In the genomic region with DNA sequence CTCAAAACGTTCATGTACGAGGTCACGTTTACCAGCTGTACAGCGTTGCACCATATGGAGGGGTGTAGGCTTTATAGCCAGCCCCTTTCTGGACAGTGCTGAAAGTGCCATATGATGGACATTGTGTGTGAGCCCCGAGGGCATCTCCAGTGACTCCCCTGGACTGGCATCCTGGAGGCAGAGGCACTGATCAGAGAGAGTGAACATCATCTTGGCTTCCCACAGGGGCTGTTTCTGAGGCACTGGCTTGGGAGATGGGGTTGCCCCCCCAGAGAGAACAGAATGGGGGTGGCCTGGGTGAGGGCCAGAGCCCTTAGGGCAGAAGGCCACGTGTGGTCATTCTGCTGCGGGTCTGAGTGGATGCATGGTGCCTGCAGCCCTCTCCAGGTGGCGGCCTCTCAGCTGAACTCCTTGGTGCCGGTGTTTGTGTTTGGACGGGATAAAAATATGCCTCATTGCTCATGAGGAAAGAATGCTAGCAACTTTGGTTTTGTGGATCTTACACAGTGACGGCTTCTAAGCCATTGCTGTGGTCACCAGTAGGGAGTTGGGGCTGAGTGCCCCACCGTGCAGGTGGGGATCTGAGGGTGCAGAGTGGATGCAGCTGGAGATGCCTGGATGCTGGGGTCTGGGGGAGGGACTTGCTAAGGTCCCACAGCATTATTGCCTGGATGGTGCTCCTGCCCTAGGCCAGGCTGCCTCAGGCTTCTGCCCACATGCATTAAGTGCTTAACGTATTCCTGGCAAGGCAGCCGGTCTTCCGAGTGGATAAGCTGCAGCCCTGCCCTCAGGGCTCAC, we compare ENCODE assay signal across 10 cellular contexts. TPM values are rescaled to one million over a fixed set of nuclear protein-coding genes. Genes with fewer than 3 reads are reported as not detected.
DNase-seq lines count a peak whose midpoint lies in the region; ATAC-seq and TF ChIP-seq lines count a peak whose summit lies in the region.
"Had no signal": no experiment of that assay in that cellular context is flagged by ENCODE, and none has a peak within 500 bp of the region (broad histone marks: within the 10 kb centered on the region; RNA-seq: fewer than 3 reads in every experiment).

No MANE protein-coding gene starts in this region.

- H3K9me3 ChIP-seq in SJSA1 (replicated peaks), result no peaks in the 10 kb centered on the region

- H3K27me3 ChIP-seq in SJSA1 (replicated peaks), result no peaks in the 10 kb centered on the region; the same call in 1 of the 2 replicates

- H3K4me1 ChIP-seq in SJSA1 (replicated peaks), result peaks cover 50% of the 10 kb centered on the region

- peak overlapping the region; percentile 43 for H3K27ac ChIP-seq in SJSA1

- ATAC-seq in HG02840 (IDR thresholded peaks at IDR 0.05; ENCODE audit: low FRiP score, unreplicated experiment), result no peak
- ATAC-seq in GM21360 (IDR thresholded peaks at IDR 0.05; ENCODE audit: unreplicated experiment), result no peak

- H3K36me3 ChIP-seq in SJSA1, result no peaks in the 10 kb centered on the region; the same call in 1 of the 2 replicates

- DNase-seq in Daoy (ENCODE audit: low read depth), result peak; percentile 76
- DNase-seq in SJSA1 (ENCODE audit: low read depth in 1 of 2, low spot score in 2 of 2), result peak; percentile 54 to 72
- peak; percentile 64 for DNase-seq in fibroblast of peridontal ligament (ENCODE audit: extremely low read depth)
- peak; percentile 74 for DNase-seq in retinal pigment epithelial cell (ENCODE audit: low read depth)
- no peak for DNase-seq in activated naive CD4-positive, alpha-beta T cell treated with anti-CD3 and anti-CD28 coated beads, Interleukin-2, amount 50 U/mL, for 16 hours
- no peak for DNase-seq in stimulated activated CD4-positive, alpha-beta T cell treated with anti-CD3 and anti-CD28 coated beads, Interleukin-2, amount 100 ng/mL, for 24 hours
- DNase-seq: NCI-H2171 treated with DMSO at 0.1 percent for 48 hours; stimulated activated CD4-positive, alpha-beta T cell treated with anti-CD3 and anti-CD28 coated beads, Interleukin-4, amount 100 ng/mL, for 1 hour had no signal

- H3K4me3 ChIP-seq in SJSA1 (no peak overlapping the region), retinal pigment epithelial cell (ENCODE audit: low read length) (peak overlapping the region; percentile 9)

- no peak for TF ChIP-seq CTCF in retinal pigment epithelial cell (conservative IDR thresholded peaks at IDR 0.05; ENCODE audit: low read depth, low read length)

RNA-seq across cellular contexts. Expression of a gene that starts 3.4 kb away (rescaled TPM):
- total RNA-seq in Daoy (2014; rRNA removed; shearing (Covaris generic)), result 17.6 and 19.3 TPM in 2 replicates
- total RNA-seq in SJSA1 (2014; rRNA removed; shearing (Covaris generic)), result 17.4 and 21.0 TPM in 2 replicates

Comparison
In these comparisons a context has a peak if more than half of its experiments do, and no peak if none do; other contexts are left out.
1. DNase-seq: peak in Daoy (single experiment), SJSA1 (2 of 2), fibroblast of peridontal ligament (single experiment) and retinal pigment epithelial cell (single experiment); none in activated naive CD4-positive, alpha-beta T cell treated with anti-CD3 and anti-CD28 coated beads, Interleukin-2, amount 50 U/mL, for 16 hours (single experiment) and stimulated activated CD4-positive, alpha-beta T cell treated with anti-CD3 and anti-CD28 coated beads, Interleukin-2, amount 100 ng/mL, for 24 hours (0 of 2).